17 cellular contexts compared by ENCODE assay signal in the genomic region with DNA sequence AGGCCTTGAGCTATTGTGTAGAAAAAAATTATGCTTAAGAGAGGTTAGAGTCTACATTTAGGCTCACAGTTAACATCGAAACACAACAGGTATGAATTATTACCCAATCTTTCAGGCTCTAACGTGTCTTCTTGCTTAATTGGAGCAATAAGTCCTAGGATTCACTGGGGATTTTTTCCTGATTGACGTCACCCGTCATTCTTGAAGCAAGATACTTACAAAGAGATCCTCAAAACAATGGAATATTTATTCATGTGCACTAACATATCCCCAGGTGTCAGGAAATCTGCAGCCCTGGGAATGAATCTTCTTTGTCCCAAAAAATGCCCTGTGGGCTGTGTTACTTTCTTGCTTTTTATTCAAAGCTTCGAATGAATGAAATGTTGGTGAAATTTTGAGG.
DNase-seq lines count a peak whose midpoint lies in the region; ATAC-seq and TF ChIP-seq lines count a peak whose summit lies in the region.
"Had no signal": no experiment of that assay in that cellular context is flagged by ENCODE, and none has a peak within 500 bp of the region (broad histone marks: within the 10 kb centered on the region; RNA-seq: fewer than 3 reads in every experiment).

No MANE protein-coding gene starts in this region.

- H3K36me3 ChIP-seq in breast epithelium (no peaks in the 10 kb centered on the region), MM.1S (replicated peaks; ENCODE audit: insufficient read depth, low read length) (no peaks in the 10 kb centered on the region)

- no peaks in the 10 kb centered on the region for H3K4me1 ChIP-seq in breast epithelium
- no peaks in the 10 kb centered on the region for H3K4me1 ChIP-seq in MM.1S (ENCODE audit: low read length)

- in situ Hi-C loops in KBM-7 (cut with MboI; ENCODE audit: low pct_unique_long_range_greater_than_20kb, low sequenced_read_pairs): no loop called here

- TF ChIP-seq CTCF in breast epithelium (IDR thresholded peaks at IDR 0.05) (no peak), MM.1S (IDR thresholded peaks at IDR 0.05; ENCODE audit: low read length) (no peak)

- peak overlapping the region; percentile 81 for H3K27ac ChIP-seq in breast epithelium
- H3K27ac ChIP-seq in skin epidermis: peak overlapping the region in 14 of 21 experiments; percentile 7 to 83 (median 56)
- H3K27ac ChIP-seq in MM.1S (ENCODE audit: low read length): no peak overlapping the region
- H3K27ac ChIP-seq: HL-60 had no signal

- intact Hi-C loops in breast epithelium (cut with DNase I; ENCODE audit: low total_unique reads): no loop called here

- no peak overlapping the region for H3K4me3 ChIP-seq in breast epithelium
- H3K4me3 ChIP-seq in skin epidermis: no peak overlapping the region
- H3K4me3 ChIP-seq in MM.1S (ENCODE audit: low read length): no peak overlapping the region
- H3K4me3 ChIP-seq: coronary artery had no signal

- ATAC-seq in GM19452 (IDR thresholded peaks at IDR 0.05; ENCODE audit: unreplicated experiment): no peak

- H3K9me3 ChIP-seq in breast epithelium: no peaks in the 10 kb centered on the region
- H3K9me3 ChIP-seq in MM.1S (replicated peaks; ENCODE audit: insufficient read depth, low read length): no peaks in the 10 kb centered on the region

- H3K27me3 ChIP-seq in breast epithelium (no peaks in the 10 kb centered on the region), MM.1S (replicated peaks; ENCODE audit: insufficient read depth, low read length) (no peaks in the 10 kb centered on the region)

- no peak overlapping the region for H3K4me2 ChIP-seq in MM.1S (ENCODE audit: low read depth, low read length)

- no peaks in the 10 kb centered on the region for H4K20me1 ChIP-seq in MM.1S (ENCODE audit: insufficient read depth, low read length)

- no peaks in the 10 kb centered on the region for H3K79me2 ChIP-seq in MM.1S (ENCODE audit: low read length)

- H2AFZ ChIP-seq in MM.1S (ENCODE audit: low read length): no peak overlapping the region

- DNase-seq in HPDE6-E6E7 (ENCODE audit: extremely low spot score) (peak; percentile 40), breast epithelium (ENCODE audit: low spot score in 2 of 2) (peak in 1 of 2 donors; percentile 68), left kidney (ENCODE audit: low read depth, low spot score) (peak; percentile 14), KBM-7 (no peak), MM.1S (no peak)
- DNase-seq: activated naive CD4-positive, alpha-beta T cell; activated T-cell treated with anti-CD3 and anti-CD28 coated beads, Interleukin-2, amount 50 U/mL, for 24 hours; EL; NCI-H1417 treated with DMSO at 0.1 percent for 48 hours; NCI-H2171; NCI-H524 treated with DMSO at 0.1 percent for 48 hours; nucleus accumbens; stimulated activated CD4-positive, alpha-beta T cell treated with anti-CD3 and anti-CD28 coated beads, Interleukin-12 subunit alpha, Interleukin-12 subunit beta, amount 100 ng/mL, for 4 hours had no signal

- no peak for TF ChIP-seq POLR2A in breast epithelium (IDR thresholded peaks at IDR 0.05)

- H3K9ac ChIP-seq in MM.1S (ENCODE audit: low read length): no peak overlapping the region

- no peaks in the 10 kb centered on the region for H3K9me2 ChIP-seq in MM.1S (replicated peaks; ENCODE audit: insufficient read depth, low read length)

- H3F3A ChIP-seq in MM.1S (ENCODE audit: insufficient read depth, low read length): no peaks in the 10 kb centered on the region

Comparison
In these comparisons a context has a peak if more than half of its experiments do, and no peak if none do; other contexts are left out.
1. DNase-seq: peak in HPDE6-E6E7 (single experiment) and left kidney (single experiment); none in KBM-7 (single experiment) and MM.1S (single experiment).